Comparison of ENCODE assay signal across 1 cellular context in genomic region chr9:37119907-37120839, GRCh38.
TF ChIP-seq lines count a peak whose summit lies in the region.

ZCCHC7 (plus strand) TSS chr9:37120574.

TF ChIP-seq in HEK293, 187 proteins besides CTCF, POLR2A, EP300 and RAD21 (continued from another document):
- TF ChIP-seq ZNF701 (tag by site-specific recombination; IDR thresholded peaks at IDR 0.05) (no peak), ZFP69B (tag by site-specific recombination; IDR thresholded peaks at IDR 0.05) (peak; percentile 82), SP7 (tag by site-specific recombination; IDR thresholded peaks at IDR 0.05) (peak; percentile 65; the same call in 1 of the 2 replicates), ZBTB49 (tag by site-specific recombination; IDR thresholded peaks at IDR 0.05; ENCODE audit: low read depth) (no peak), MEIS1 (CRISPR knock-in tag; IDR thresholded peaks at IDR 0.05; ENCODE audit: borderline replicate concordance) (0 out of 2 replicates have a peak, but pooled peaks have one; percentile 11), KLF17 (tag by site-specific recombination; IDR thresholded peaks at IDR 0.05) (0 out of 2 replicates have a peak, but pooled peaks have one; percentile 16), ZNF843 (tag by site-specific recombination; IDR thresholded peaks at IDR 0.05) (0 out of 2 replicates have a peak, but pooled peaks have one; percentile 52), ZNF837 (tag by site-specific recombination; IDR thresholded peaks at IDR 0.05) (no peak), ZNF747 (tag by site-specific recombination; IDR thresholded peaks at IDR 0.05) (no peak), HOXC10 (CRISPR knock-in tag; IDR thresholded peaks at IDR 0.05) (no peak), ZNF157 (tag by site-specific recombination; IDR thresholded peaks at IDR 0.05) (no peak), ZNF404 (tag by site-specific recombination; IDR thresholded peaks at IDR 0.05) (no peak), ZNF610 (tag by site-specific recombination; IDR thresholded peaks at IDR 0.05; ENCODE audit: borderline replicate concordance) (peak; percentile 80), ZBTB1 (tag by site-specific recombination; IDR thresholded peaks at IDR 0.05) (no peak), ZNF292 (tag by site-specific recombination; IDR thresholded peaks at IDR 0.05; ENCODE audit: borderline replicate concordance, low read depth) (no peak), ZNF501 (tag by site-specific recombination; IDR thresholded peaks at IDR 0.05) (peak; percentile 40; the same call in 1 of the 2 replicates), ZSCAN23 (tag by site-specific recombination; IDR thresholded peaks at IDR 0.05) (no peak), SP2 (tag by site-specific recombination; IDR thresholded peaks at IDR 0.05) (peak; percentile 93), SETDB1 (IDR thresholded peaks at IDR 0.05; ENCODE audit: insufficient read length, low read length) (peak; percentile 97), ZIC2 (tag by site-specific recombination; IDR thresholded peaks at IDR 0.05) (no peak; the same call in 1 of the 2 replicates), ZNF530 (tag by site-specific recombination; IDR thresholded peaks at IDR 0.05; ENCODE audit: low read depth) (no peak), ZNF354C (tag by site-specific recombination; IDR thresholded peaks at IDR 0.05; ENCODE audit: borderline replicate concordance, low read depth) (no peak), KLF9 (tag by site-specific recombination; IDR thresholded peaks at IDR 0.05; ENCODE audit: low read depth) (peak; percentile 87), ZNF248 (tag by site-specific recombination; IDR thresholded peaks at IDR 0.05) (no peak), ZNF2 (tag by site-specific recombination; IDR thresholded peaks at IDR 0.05) (peak; percentile 52)
- TF ChIP-seq, protein P1, sequence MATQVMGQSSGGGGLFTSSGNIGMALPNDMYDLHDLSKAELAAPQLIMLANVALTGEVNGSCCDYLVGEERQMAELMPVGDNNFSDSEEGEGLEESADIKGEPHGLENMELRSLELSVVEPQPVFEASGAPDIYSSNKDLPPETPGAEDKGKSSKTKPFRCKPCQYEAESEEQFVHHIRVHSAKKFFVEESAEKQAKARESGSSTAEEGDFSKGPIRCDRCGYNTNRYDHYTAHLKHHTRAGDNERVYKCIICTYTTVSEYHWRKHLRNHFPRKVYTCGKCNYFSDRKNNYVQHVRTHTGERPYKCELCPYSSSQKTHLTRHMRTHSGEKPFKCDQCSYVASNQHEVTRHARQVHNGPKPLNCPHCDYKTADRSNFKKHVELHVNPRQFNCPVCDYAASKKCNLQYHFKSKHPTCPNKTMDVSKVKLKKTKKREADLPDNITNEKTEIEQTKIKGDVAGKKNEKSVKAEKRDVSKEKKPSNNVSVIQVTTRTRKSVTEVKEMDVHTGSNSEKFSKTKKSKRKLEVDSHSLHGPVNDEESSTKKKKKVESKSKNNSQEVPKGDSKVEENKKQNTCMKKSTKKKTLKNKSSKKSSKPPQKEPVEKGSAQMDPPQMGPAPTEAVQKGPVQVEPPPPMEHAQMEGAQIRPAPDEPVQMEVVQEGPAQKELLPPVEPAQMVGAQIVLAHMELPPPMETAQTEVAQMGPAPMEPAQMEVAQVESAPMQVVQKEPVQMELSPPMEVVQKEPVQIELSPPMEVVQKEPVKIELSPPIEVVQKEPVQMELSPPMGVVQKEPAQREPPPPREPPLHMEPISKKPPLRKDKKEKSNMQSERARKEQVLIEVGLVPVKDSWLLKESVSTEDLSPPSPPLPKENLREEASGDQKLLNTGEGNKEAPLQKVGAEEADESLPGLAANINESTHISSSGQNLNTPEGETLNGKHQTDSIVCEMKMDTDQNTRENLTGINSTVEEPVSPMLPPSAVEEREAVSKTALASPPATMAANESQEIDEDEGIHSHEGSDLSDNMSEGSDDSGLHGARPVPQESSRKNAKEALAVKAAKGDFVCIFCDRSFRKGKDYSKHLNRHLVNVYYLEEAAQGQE (tag by site-specific recombination; IDR thresholded peaks at IDR 0.05), result no peak
- TF ChIP-seq, protein P2, sequence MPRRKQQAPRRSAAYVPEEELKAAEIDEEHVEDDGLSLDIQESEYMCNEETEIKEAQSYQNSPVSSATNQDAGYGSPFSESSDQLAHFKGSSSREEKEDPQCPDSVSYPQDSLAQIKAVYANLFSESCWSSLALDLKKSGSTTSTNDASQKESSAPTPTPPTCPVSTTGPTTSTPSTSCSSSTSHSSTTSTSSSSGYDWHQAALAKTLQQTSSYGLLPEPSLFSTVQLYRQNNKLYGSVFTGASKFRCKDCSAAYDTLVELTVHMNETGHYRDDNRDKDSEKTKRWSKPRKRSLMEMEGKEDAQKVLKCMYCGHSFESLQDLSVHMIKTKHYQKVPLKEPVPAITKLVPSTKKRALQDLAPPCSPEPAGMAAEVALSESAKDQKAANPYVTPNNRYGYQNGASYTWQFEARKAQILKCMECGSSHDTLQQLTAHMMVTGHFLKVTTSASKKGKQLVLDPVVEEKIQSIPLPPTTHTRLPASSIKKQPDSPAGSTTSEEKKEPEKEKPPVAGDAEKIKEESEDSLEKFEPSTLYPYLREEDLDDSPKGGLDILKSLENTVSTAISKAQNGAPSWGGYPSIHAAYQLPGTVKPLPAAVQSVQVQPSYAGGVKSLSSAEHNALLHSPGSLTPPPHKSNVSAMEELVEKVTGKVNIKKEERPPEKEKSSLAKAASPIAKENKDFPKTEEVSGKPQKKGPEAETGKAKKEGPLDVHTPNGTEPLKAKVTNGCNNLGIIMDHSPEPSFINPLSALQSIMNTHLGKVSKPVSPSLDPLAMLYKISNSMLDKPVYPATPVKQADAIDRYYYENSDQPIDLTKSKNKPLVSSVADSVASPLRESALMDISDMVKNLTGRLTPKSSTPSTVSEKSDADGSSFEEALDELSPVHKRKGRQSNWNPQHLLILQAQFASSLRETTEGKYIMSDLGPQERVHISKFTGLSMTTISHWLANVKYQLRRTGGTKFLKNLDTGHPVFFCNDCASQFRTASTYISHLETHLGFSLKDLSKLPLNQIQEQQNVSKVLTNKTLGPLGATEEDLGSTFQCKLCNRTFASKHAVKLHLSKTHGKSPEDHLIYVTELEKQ (tag by site-specific recombination; IDR thresholded peaks at IDR 0.05; ENCODE audit: borderline replicate concordance), result no peak
